Comparison of ENCODE assay signal across 15 cellular contexts in the genomic region with DNA sequence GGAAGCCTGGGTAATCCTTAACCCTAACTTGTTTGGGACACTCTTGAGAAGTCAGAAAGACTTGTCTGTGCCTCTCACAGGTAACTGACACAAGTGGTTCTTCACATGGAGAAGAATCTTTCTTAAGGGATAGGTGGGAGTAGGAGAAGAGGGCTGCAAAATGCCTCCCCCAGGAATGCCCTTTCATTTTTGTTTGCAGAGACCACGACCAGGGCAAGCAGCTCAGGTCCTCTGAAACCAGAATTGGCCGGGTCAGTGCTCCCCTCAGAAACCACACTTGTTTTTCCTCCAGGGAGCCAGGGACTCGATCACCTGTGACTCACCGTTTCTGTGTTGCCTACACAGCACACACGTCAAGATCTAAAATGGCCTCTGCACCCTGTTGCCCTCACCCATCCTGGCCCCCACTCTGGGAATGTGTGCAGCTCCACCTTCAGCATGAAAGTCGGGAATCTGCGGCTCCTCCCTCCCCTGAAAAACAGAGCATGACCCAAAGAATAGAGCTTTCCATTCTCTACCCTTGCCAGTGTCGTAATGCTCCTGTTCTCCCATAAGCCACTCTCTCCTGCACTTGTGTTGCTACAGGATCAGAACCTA. TPM values are rescaled to one million over a fixed set of nuclear protein-coding genes. Genes with fewer than 3 reads are reported as not detected.
DNase-seq lines count a peak whose midpoint lies in the region; ATAC-seq, FAIRE-seq and TF ChIP-seq lines count a peak whose summit lies in the region.
"Had no signal": no experiment of that assay in that cellular context is flagged by ENCODE, and none has a peak within 500 bp of the region (broad histone marks: within the 10 kb centered on the region; RNA-seq: fewer than 3 reads in every experiment).

No MANE protein-coding gene starts in this region.

- no peaks in the 10 kb centered on the region for H3K9me3 Mint-ChIP-seq in stimulated activated naive CD8-positive, alpha-beta T cell treated with anti-CD3 and anti-CD28 coated beads, Interleukin-15, amount 100 ng/mL, for 72 hours
- no peaks in the 10 kb centered on the region for H3K9me3 Mint-ChIP-seq in natural killer cell treated with Interleukin-12 subunit alpha and Interleukin-12 subunit beta and Interleukin-15 and Interleukin-18, amount 100 ng/mL, for 72 hours
- H3K9me3 Mint-ChIP-seq: T-cell had no signal

- H3K27me3 ChIP-seq in HepG2 (ENCODE audit: control insufficient read depth in 1 of 2, insufficient read depth in 2 of 2, low read length in 2 of 2), result no peaks in the 10 kb centered on the region

- no peak overlapping the region for H3K4me3 Mint-ChIP-seq in stimulated activated naive CD8-positive, alpha-beta T cell treated with anti-CD3 and anti-CD28 coated beads, Interleukin-15, amount 100 ng/mL, for 72 hours
- no peak overlapping the region for H3K4me3 Mint-ChIP-seq in natural killer cell treated with Interleukin-12 subunit alpha and Interleukin-12 subunit beta and Interleukin-15 and Interleukin-18, amount 100 ng/mL, for 72 hours
- H3K4me3 Mint-ChIP-seq: activated naive CD8-positive, alpha-beta T cell; T-cell had no signal

- no peak for TF ChIP-seq CTCF in astrocyte of the spinal cord (IDR thresholded peaks at IDR 0.05; ENCODE audit: low read depth, low read length)
- TF ChIP-seq CTCF in HepG2 (CRISPR knock-in tag; IDR thresholded peaks at IDR 0.05), result peak; percentile 55
- no peak for TF ChIP-seq CTCF in omental fat pad (IDR thresholded peaks at IDR 0.05)

- peaks cover 17% of the 10 kb centered on the region for H3K4me1 Mint-ChIP-seq in stimulated activated naive CD8-positive, alpha-beta T cell treated with anti-CD3 and anti-CD28 coated beads, Interleukin-15, amount 100 ng/mL, for 72 hours
- H3K4me1 Mint-ChIP-seq in natural killer cell treated with Interleukin-12 subunit alpha and Interleukin-12 subunit beta and Interleukin-15 and Interleukin-18, amount 100 ng/mL, for 72 hours (ENCODE audit: low read depth in 2 of 2), result no peaks in the 10 kb centered on the region
- H3K4me1 Mint-ChIP-seq: T-cell had no signal

- BruUV-seq in HepG2 (replicated peaks; lab: Mats Ljungman, UMichigan), result TSS peak; percentile 86

- ATAC-seq in stimulated activated naive CD8-positive, alpha-beta T cell treated with anti-CD3 and anti-CD28 coated beads, Interleukin-15, Interleukin-2, amounts not matched to agents 100 U/mL and 50 U/mL, for 24 hours, result peak; percentile 19
- no peak for ATAC-seq in stimulated activated naive CD8-positive, alpha-beta T cell treated with anti-CD3 and anti-CD28 coated beads, Interleukin-15, amount 100 ng/mL, for 72 hours
- ATAC-seq in HepG2, result peak; percentile 87
- ATAC-seq in natural killer cell treated with Interleukin-12 subunit alpha and Interleukin-12 subunit beta and Interleukin-15 and Interleukin-18, amount 100 ng/mL, for 72 hours, result no peak
- ATAC-seq in omental fat pad (ENCODE audit: low FRiP score), result no peak
- ATAC-seq: T-cell had no signal

- 0% methylated on average over 5 of the region's 8 CpGs for WGBS in HepG2 (ENCODE audit: low lambda C conversion rate)

- CTCF ChIA-PET in HepG2 (lab: Yijun Ruan, JAX; ENCODE audit: low intra/inter-chr PET ratio, low total read pairs), result interaction anchor here (0.6 kb wide), 1 partner anchor 104 kb away, joined by 3 read pairs; no protein-coding TSS in a partner anchor

- peak overlapping the region in 1 of 2 donors; percentile 79 for H3K27ac Mint-ChIP-seq in stimulated activated naive CD8-positive, alpha-beta T cell treated with anti-CD3 and anti-CD28 coated beads, Interleukin-15, amount 100 ng/mL, for 72 hours
- no peak overlapping the region for H3K27ac Mint-ChIP-seq in natural killer cell treated with Interleukin-12 subunit alpha and Interleukin-12 subunit beta and Interleukin-15 and Interleukin-18, amount 100 ng/mL, for 72 hours
- H3K27ac Mint-ChIP-seq: activated naive CD8-positive, alpha-beta T cell; T-cell had no signal

- H3K9me3 ChIP-seq in HepG2 (ENCODE audit: low read length), result no peaks in the 10 kb centered on the region

- H3K36me3 ChIP-seq in HepG2 (replicated peaks in 1 of 2; ENCODE audit: control insufficient read depth in 1 of 2, insufficient read depth in 2 of 2, low read length in 2 of 2), result peaks cover 3% of the 10 kb centered on the region in 2 experiments; a peak in 4 of 5 replicates

- H3K9ac ChIP-seq in HepG2 (ENCODE audit: insufficient read depth, low read depth, low read length), result peak overlapping the region; percentile 94

- H3K4me1 ChIP-seq in HepG2 (ENCODE audit: insufficient read depth, low read length), result peaks cover 78% of the 10 kb centered on the region

- peaks cover 65% of the 10 kb centered on the region for H3K27me3 Mint-ChIP-seq in stimulated activated naive CD8-positive, alpha-beta T cell treated with anti-CD3 and anti-CD28 coated beads, Interleukin-15, amount 100 ng/mL, for 72 hours
- H3K27me3 Mint-ChIP-seq in natural killer cell treated with Interleukin-12 subunit alpha and Interleukin-12 subunit beta and Interleukin-15 and Interleukin-18, amount 100 ng/mL, for 72 hours, result peaks cover 21 to 45% of the 10 kb centered on the region in 2 donors

- intact Hi-C loops in HepG2 (cut with micrococcal nuclease; ENCODE audit: unreplicated experiment), result no loop called here

- TF ChIP-seq EP300 in HepG2 (IDR thresholded peaks at IDR 0.05; ENCODE audit: low read depth in 2 of 2, low read length in 2 of 2) (peak; percentile 10 to 81; a peak in 2 of 4 replicates), HepG2 (CRISPR knock-in tag; IDR thresholded peaks at IDR 0.05; ENCODE audit: borderline replicate concordance) (peak; percentile 42; the same call in 1 of the 2 replicates)

- H4K20me1 ChIP-seq in HepG2 (ENCODE audit: insufficient read depth, low read length), result no peaks in the 10 kb centered on the region

- in situ Hi-C loops in astrocyte of the spinal cord (cut with HindIII; ENCODE audit: low sequenced_read_pairs), result no loop called here
- in situ Hi-C loops in HepG2 (cut with HindIII; ENCODE audit: extremely low pct_ligation_motif_present, low pct_unique_long_range_greater_than_20kb), result loop anchor here (5.0 kb wide), 1 partner anchor 34 kb away; no protein-coding TSS in a partner anchor

- TF ChIP-seq POLR2A in HepG2 (IDR thresholded peaks at IDR 0.05; ENCODE audit: insufficient read depth in 1 of 2, low read depth in 2 of 2, low read length in 2 of 2), result peak; percentile 43 to 68; a peak in 3 of 4 replicates

- H3K4me2 ChIP-seq in HepG2 (ENCODE audit: low read depth, low read length), result peak overlapping the region; percentile 86

- no peaks in the 10 kb centered on the region for H3K79me2 ChIP-seq in HepG2 (ENCODE audit: insufficient read depth, low read length)

- DNase-seq in stimulated activated naive CD8-positive, alpha-beta T cell treated with anti-CD3 and anti-CD28 coated beads, Interleukin-15, Interleukin-2, amounts not matched to agents 100 U/mL and 50 U/mL, for 24 hours, result peak; percentile 18
- DNase-seq in stimulated activated naive CD8-positive, alpha-beta T cell treated with anti-CD3 and anti-CD28 coated beads, Interleukin-15, amount 100 ng/mL, for 72 hours, result no peak
- DNase-seq in astrocyte of the spinal cord (ENCODE audit: low read depth, low spot score) (peak; percentile 44), HepG2 (ENCODE audit: low spot score) (peak; percentile 97), NCI-H1930 (lab: John Stamatoyannopoulos, UW) (no peak), cerebellum (ENCODE audit: low spot score) (no peak), omental fat pad (ENCODE audit: low spot score) (no peak)
- DNase-seq in natural killer cell treated with Interleukin-12 subunit alpha and Interleukin-12 subunit beta and Interleukin-15 and Interleukin-18, amount 100 ng/mL, for 72 hours (ENCODE audit: low spot score), result no peak
- DNase-seq: GF-D8, hippocampal formation, NCI-H1694 treated with DMSO at 0.1 percent for 48 hours, T-cell, trophoblast cell had no signal

- H2AFZ ChIP-seq in HepG2 (ENCODE audit: low read length), result no peak overlapping the region

- TF ChIP-seq RAD21 in HepG2 (CRISPR knock-in tag; IDR thresholded peaks at IDR 0.05), result no peak

- FAIRE-seq in HepG2 (lab: Jason Lieb, UNC), result no peak

- H3K4me3 ChIP-seq in astrocyte of the spinal cord (ENCODE audit: low read depth, low read length) (no peak overlapping the region), HepG2 (replicated peaks in 1 of 3; ENCODE audit: insufficient read depth in 1 of 3, low read depth in 2 of 3, low read length in 3 of 3) (peak overlapping the region; percentile 29 to 53 (median 46); a peak in 5 of 6 replicates)

- POLR2A ChIA-PET in HepG2 (lab: Yijun Ruan, JAX), result interaction anchor here (0.6 to 4.0 kb wide), 30 partner anchors 8 to 207 kb away, joined by 3 to 79 read pairs (median 6); partner anchors contain the start of genes HNF1B and SYNRG

- H3K36me3 Mint-ChIP-seq in natural killer cell treated with Interleukin-12 subunit alpha and Interleukin-12 subunit beta and Interleukin-15 and Interleukin-18, amount 100 ng/mL, for 72 hours, result no peaks in the 10 kb centered on the region
- H3K36me3 Mint-ChIP-seq: activated naive CD8-positive, alpha-beta T cell; T-cell had no signal

- H3K27ac ChIP-seq in HepG2 (ENCODE audit: extremely low read length, insufficient read depth, low read length), result peak overlapping the region; percentile 99

RNA-seq across cellular contexts. Expression of gene HNF1B, which starts 36.1 kb away (rescaled TPM):
- total RNA-seq in HepG2 (2016; rRNA removed; fragmentation: Illumina TruSeq; extraction: Trizol) (1.8 and 1.9 TPM in 2 replicates), cerebellum (not detected), omental fat pad (not detected)
- total RNA-seq in HepG2 (2016; cell fraction: cytosol; rRNA removed; fragmentation: Illumina TruSeq; extraction: Trizol; ENCODE audit: low read depth), result 0.71 TPM in 2 replicates
- 1.8 and 2.1 TPM in 2 replicates for total RNA-seq in HepG2 (2016; cell fraction: insoluble cytoplasmic fraction; rRNA removed; fragmentation: Illumina TruSeq; extraction: Trizol)
- 1.4 and 1.5 TPM in 2 replicates for total RNA-seq in HepG2 (2016; cell fraction: membrane; rRNA removed; fragmentation: Illumina TruSeq; extraction: Trizol)
- total RNA-seq in HepG2 (2016; cell fraction: nucleus; rRNA removed; fragmentation: Illumina TruSeq; extraction: Trizol), result 2.8 and 3.7 TPM in 2 replicates
- 4.3 and 5.3 TPM in 2 replicates for polyA plus RNA-seq in HepG2 (2011; rRNA removed)
- polyA plus RNA-seq in HepG2 (2011; cell fraction: cytosol; rRNA removed), result 4.9 and 7.0 TPM in 2 replicates
- polyA plus RNA-seq in HepG2 (2011; cell fraction: nucleus; rRNA removed), result 6.6 and 9.3 TPM in 2 replicates
- polyA plus RNA-seq in HepG2 (2012), result 6.9 and 8.5 TPM in 2 replicates
- polyA plus RNA-seq in HepG2 (2016; cell fraction: cytosol; fragmentation: Illumina TruSeq; extraction: Trizol; ENCODE audit: low read depth), result 0.77 and 0.84 TPM in 2 replicates
- 3.8 and 5.8 TPM in 2 replicates for polyA plus RNA-seq in HepG2 (2016; cell fraction: insoluble cytoplasmic fraction; fragmentation: Illumina TruSeq; extraction: Trizol; ENCODE audit: low read depth)
- 2.1 and 2.2 TPM in 2 replicates for polyA plus RNA-seq in HepG2 (2016; cell fraction: membrane; fragmentation: Illumina TruSeq; extraction: Trizol; ENCODE audit: low read depth)
- 7.4 and 7.8 TPM in 2 replicates for polyA plus RNA-seq in HepG2 (2016; cell fraction: nucleus; fragmentation: Illumina TruSeq; extraction: Trizol; ENCODE audit: insufficient read depth, low read depth)
- polyA minus RNA-seq in HepG2 (2011; rRNA and poly(A)+ RNA removed; ENCODE audit: low replicate concordance), result 10.9 TPM in 1 of 2 replicates, not detected in the other
- polyA minus RNA-seq in HepG2 (2011; cell fraction: cytosol; rRNA and poly(A)+ RNA removed), result 3.4 and 5.0 TPM in 2 replicates
- polyA minus RNA-seq in HepG2 (2011; cell fraction: nucleus; rRNA and poly(A)+ RNA removed), result 8.7 and 9.5 TPM in 2 replicates
- total RNA-seq in natural killer cell treated with Interleukin-12 subunit alpha and Interleukin-12 subunit beta and Interleukin-15 and Interleukin-18, amount 100 ng/mL, for 72 hours, result under 1 TPM in 1 of 2 donors, not detected in 1; 0.19 TPM
- total RNA-seq: myocyte had no signal

Comparison
In these comparisons a context has a peak if more than half of its experiments do, and no peak if none do; other contexts are left out.
1. ATAC-seq: peak in stimulated activated naive CD8-positive, alpha-beta T cell treated with anti-CD3 and anti-CD28 coated beads, Interleukin-15, Interleukin-2, amounts not matched to agents 100 U/mL and 50 U/mL, for 24 hours (single experiment) and HepG2 (single experiment); none in stimulated activated naive CD8-positive, alpha-beta T cell treated with anti-CD3 and anti-CD28 coated beads, Interleukin-15, amount 100 ng/mL, for 72 hours (single experiment), natural killer cell treated with Interleukin-12 subunit alpha and Interleukin-12 subunit beta and Interleukin-15 and Interleukin-18, amount 100 ng/mL, for 72 hours (0 of 2) and omental fat pad (single experiment).
2. DNase-seq: peak in stimulated activated naive CD8-positive, alpha-beta T cell treated with anti-CD3 and anti-CD28 coated beads, Interleukin-15, Interleukin-2, amounts not matched to agents 100 U/mL and 50 U/mL, for 24 hours (single experiment), astrocyte of the spinal cord (single experiment) and HepG2 (single experiment); none in stimulated activated naive CD8-positive, alpha-beta T cell treated with anti-CD3 and anti-CD28 coated beads, Interleukin-15, amount 100 ng/mL, for 72 hours (0 of 2), NCI-H1930 (0 of 2), natural killer cell treated with Interleukin-12 subunit alpha and Interleukin-12 subunit beta and Interleukin-15 and Interleukin-18, amount 100 ng/mL, for 72 hours (single experiment), cerebellum (single experiment) and omental fat pad (single experiment).